8 cellular contexts compared by ENCODE assay signal in the genomic region with DNA sequence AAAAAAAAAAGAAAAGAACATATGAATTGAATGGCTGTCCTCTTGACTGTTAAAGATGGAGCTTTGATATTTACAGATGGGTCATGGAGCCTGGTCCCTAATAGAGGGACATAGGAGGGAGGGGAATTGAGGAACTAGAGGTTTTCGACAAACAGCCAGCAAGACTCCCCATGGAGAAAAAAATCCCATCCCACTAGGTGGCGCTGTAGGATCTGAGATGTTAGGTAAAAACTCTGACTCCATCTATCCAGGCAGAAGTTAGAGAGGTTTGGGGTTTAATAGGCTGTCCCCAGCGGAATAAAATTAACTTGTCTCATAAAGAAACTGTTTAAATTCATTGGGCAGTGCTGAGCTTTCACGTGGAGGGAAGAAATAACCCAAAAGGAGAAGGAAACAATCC.
DNase-seq lines count a peak whose midpoint lies in the region; ATAC-seq and TF ChIP-seq lines count a peak whose summit lies in the region.

No MANE protein-coding gene starts in this region.

- no peaks in the 10 kb centered on the region for H4K20me1 ChIP-seq in OCI-LY1 (ENCODE audit: insufficient read depth, low read length)

- H3K4me3 ChIP-seq in GM12864 (ENCODE audit: low read depth, low read length) (no peak overlapping the region), OCI-LY1 (ENCODE audit: low read depth, low read length, poor library complexity, severe bottlenecking) (no peak overlapping the region), fibroblast of pulmonary artery (replicated peaks; ENCODE audit: low read depth, low read length) (no peak overlapping the region)

- no peak overlapping the region for H3K9ac ChIP-seq in OCI-LY1 (ENCODE audit: low read length)

- no peak overlapping the region for H2AFZ ChIP-seq in OCI-LY1 (ENCODE audit: low read length)

- H3K36me3 ChIP-seq in OCI-LY1 (ENCODE audit: insufficient read depth, low read length): peaks cover 17% of the 10 kb centered on the region

- peaks cover 5% of the 10 kb centered on the region for H3K4me1 ChIP-seq in OCI-LY1 (ENCODE audit: insufficient read depth, low read length, severe bottlenecking)

- H3K27ac ChIP-seq in OCI-LY1 (ENCODE audit: low read depth, low read length, poor library complexity, severe bottlenecking): no peak overlapping the region

- DNase-seq in GM12864 (ENCODE audit: low read depth) (peak; percentile 40), activated T-cell treated with anti-CD3 and anti-CD28 coated beads for 48 hours (ENCODE audit: low read depth) (peak; percentile 58), fibroblast of pulmonary artery (ENCODE audit: low read depth) (peak; percentile 82), pons (ENCODE audit: low spot score) (peak; percentile 66), NCI-H2029 (lab: John Stamatoyannopoulos, UW) (no peak)

- no peaks in the 10 kb centered on the region for H3K27me3 ChIP-seq in OCI-LY1 (ENCODE audit: insufficient read depth, low read length)

- no peaks in the 10 kb centered on the region; the same call in 1 of the 2 replicates for H3K79me2 ChIP-seq in OCI-LY1 (ENCODE audit: insufficient read depth, low read length)

- H3K9me2 ChIP-seq in OCI-LY1 (ENCODE audit: low read depth, low read length): no peaks in the 10 kb centered on the region

- peak; percentile 62 for ATAC-seq in HG02588 (IDR thresholded peaks at IDR 0.05; ENCODE audit: unreplicated experiment)
- no peak for ATAC-seq in HG02981 (IDR thresholded peaks at IDR 0.05; ENCODE audit: unreplicated experiment)

- H3K4me2 ChIP-seq in OCI-LY1 (ENCODE audit: low read length): no peak overlapping the region

- H3F3A ChIP-seq in OCI-LY1 (ENCODE audit: insufficient read depth, low read length): no peaks in the 10 kb centered on the region

- TF ChIP-seq CTCF in GM12864 (IDR thresholded peaks at IDR 0.05; ENCODE audit: low read depth, low read length, missing control alignments) (peak; percentile 63), OCI-LY1 (IDR thresholded peaks at IDR 0.05; ENCODE audit: low read length) (peak; percentile 62), fibroblast of pulmonary artery (IDR thresholded peaks at IDR 0.05; ENCODE audit: low read length, missing control alignments) (peak; percentile 64)

- peaks cover 10% of the 10 kb centered on the region for H3K9me3 ChIP-seq in OCI-LY1 (ENCODE audit: low read length)
